27 cellular contexts compared by ENCODE assay signal in genomic region chr7:89554209-89554608, GRCh38.
"Had no signal": no experiment of that assay in that cellular context is flagged by ENCODE, and none has a peak within 500 bp of the region (broad histone marks: within the 10 kb centered on the region; RNA-seq: fewer than 3 reads in every experiment).

No MANE protein-coding gene starts in this region.

- H3K27ac ChIP-seq: body of pancreas, esophagus muscularis mucosa had no signal

- H3K4me3 ChIP-seq: adrenal gland, body of pancreas, esophagus muscularis mucosa had no signal

- H3K9me3 ChIP-seq: adrenal gland, body of pancreas, esophagus muscularis mucosa had no signal

- H3K36me3 ChIP-seq: adrenal gland, esophagus muscularis mucosa had no signal

- DNase-seq: activated CD4-positive, alpha-beta memory T cell treated with anti-CD3 and anti-CD28 coated beads for 36 hours; activated CD4-positive, alpha-beta T cell treated with anti-CD3 and anti-CD28 coated beads for 36 hours; activated CD4-positive, alpha-beta T cell treated with anti-CD3 and anti-CD28 coated beads, Interleukin-2, amount 10 ng/mL, durations not matched to agents 24 days and 14 days; activated CD4-positive, CD25-positive, alpha-beta regulatory T cell; activated CD4-positive, CD25-positive, alpha-beta regulatory T cell treated with anti-CD3 and anti-CD28 coated beads, Interleukin-2, amount 50 U/mL, for 72 hours; activated CD8-positive, alpha-beta memory T cell treated with anti-CD3 and anti-CD28 coated beads, Interleukin-2, amount 10 ng/mL, durations not matched to agents 7 days and 5 days; activated CD8-positive, alpha-beta memory T cell treated with anti-CD3 and anti-CD28 coated beads, Interleukin-2, amount 50 U/mL, for 4 hours; activated CD8-positive, alpha-beta T cell treated with anti-CD3 and anti-CD28 coated beads, Interleukin-2, amount 10 ng/mL, durations not matched to agents 7 days and 5 days; activated effector memory CD4-positive, alpha-beta T cell treated with anti-CD3 and anti-CD28 coated beads, Interleukin-2, amount 50 U/mL, for 16 hours; activated naive CD4-positive, alpha-beta T cell treated with anti-CD3 and anti-CD28 coated beads for 36 hours; activated naive CD8-positive, alpha-beta T cell treated with anti-CD3 and anti-CD28 coated beads for 36 hours; activated naive CD8-positive, alpha-beta T cell treated with anti-CD3 and anti-CD28 coated beads, Interleukin-2, amount 50 U/mL, for 24 hours; activated T-cell treated with anti-CD3 and anti-CD28 coated beads, Interleukin-2, amount 50 U/mL, for 1 hour; activated T-cell treated with anti-CD3 and anti-CD28 coated beads, Interleukin-2, amount 50 U/mL, for 48 hours; adrenal gland; amygdala; aorta; body of pancreas; caudate nucleus; cortex of kidney; dermis blood vessel endothelial cell; effector CD4-positive, alpha-beta T cell; effector memory CD8-positive, alpha-beta T cell; erythroblast; head of caudate nucleus; T-helper 2 cell had no signal

- H3K4me1 ChIP-seq: adrenal gland, body of pancreas, esophagus muscularis mucosa had no signal

- ATAC-seq: activated CD4-positive, alpha-beta T cell treated with anti-CD3 and anti-CD28 coated beads for 36 hours; activated CD8-positive, alpha-beta memory T cell treated with anti-CD3 and anti-CD28 coated beads, Interleukin-2, amount 10 ng/mL, durations not matched to agents 7 days and 5 days; activated CD8-positive, alpha-beta T cell treated with anti-CD3 and anti-CD28 coated beads, Interleukin-2, amount 10 ng/mL, durations not matched to agents 7 days and 5 days; activated naive CD8-positive, alpha-beta T cell treated with anti-CD3 and anti-CD28 coated beads, Interleukin-2, amount 50 U/mL, for 24 hours; body of pancreas; effector memory CD8-positive, alpha-beta T cell had no signal

- H3K27me3 ChIP-seq: adrenal gland, body of pancreas, esophagus muscularis mucosa had no signal
